In the genomic region with DNA sequence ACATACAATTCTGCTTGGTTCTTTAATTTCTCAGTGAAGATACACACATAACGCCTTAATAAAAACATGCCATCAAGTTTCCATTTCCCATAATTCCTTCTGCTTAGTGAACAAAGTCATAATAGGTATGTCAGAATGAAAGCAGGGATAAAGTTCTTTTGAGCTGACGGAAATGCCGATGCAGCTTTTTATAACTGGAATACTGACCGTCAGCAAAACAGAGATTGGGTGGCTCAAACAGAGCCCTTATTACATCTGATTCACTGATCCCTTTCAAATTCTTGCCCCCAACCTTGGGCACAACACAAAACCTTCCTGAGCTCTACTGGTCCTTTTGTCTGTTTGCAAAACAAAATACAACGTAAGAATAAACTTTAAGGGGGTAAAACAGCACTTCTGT, we compare ENCODE assay signal across 23 cellular contexts.
DNase-seq lines count a peak whose midpoint lies in the region; ATAC-seq and TF ChIP-seq lines count a peak whose summit lies in the region.
"Had no signal": no experiment of that assay in that cellular context is flagged by ENCODE, and none has a peak within 500 bp of the region (broad histone marks: within the 10 kb centered on the region; RNA-seq: fewer than 3 reads in every experiment).

No MANE protein-coding gene starts in this region.

- no peak overlapping the region for H4K91ac ChIP-seq in H9 (ENCODE audit: insufficient read length, low read depth, low read length)

- H2BK12ac ChIP-seq in H9 (ENCODE audit: insufficient read length, low read depth, low read length) = no peak overlapping the region

- intact Hi-C loops in left lung (cut with DNase I) = no loop called here

- H3K9me3 Mint-ChIP-seq in H9 = no peaks in the 10 kb centered on the region
- no peaks in the 10 kb centered on the region for H3K9me3 Mint-ChIP-seq in brain

- H3K27ac ChIP-seq in H9 (ENCODE audit: insufficient read length, low read depth, low read length) = no peak overlapping the region
- peak overlapping the region; percentile 92 for H3K27ac ChIP-seq in parathyroid adenoma
- no peak overlapping the region for H3K27ac ChIP-seq in left lung
- H3K27ac ChIP-seq: BLaER1 treated with 17β-estradiol and CSF1 and Interleukin-3, amounts not matched to agents 10 nM and 100 nM; colonic mucosa; RWPE1; vagina had no signal

- ATAC-seq in left lobe of liver = peak; percentile 87
- ATAC-seq in left lung = no peak
- ATAC-seq: activated CD4-positive, CD25-positive, alpha-beta regulatory T cell treated with anti-CD3 and anti-CD28 coated beads, Interleukin-2, amount 50 U/mL, for 24 hours; HCT116; natural killer cell had no signal

- H3K23me2 ChIP-seq in H9 (ENCODE audit: insufficient read length, low read depth, low read length, poor library complexity, severe bottlenecking) = no peaks in the 10 kb centered on the region

- H3K36me3 Mint-ChIP-seq in H9 (ENCODE audit: insufficient read depth in 1 of 3, low read depth in 3 of 3) = no peaks in the 10 kb centered on the region
- H3K36me3 Mint-ChIP-seq in brain = no peaks in the 10 kb centered on the region
- H3K36me3 Mint-ChIP-seq: immature natural killer cell, natural killer cell had no signal

- H3K36me3 ChIP-seq in parathyroid adenoma (ENCODE audit: control insufficient read depth, insufficient read depth, low read length) (no peaks in the 10 kb centered on the region), left lung (no peaks in the 10 kb centered on the region)
- H3K36me3 ChIP-seq: BLaER1 treated with 17β-estradiol and CSF1 and Interleukin-3, amounts not matched to agents 10 nM and 100 nM; colonic mucosa; heart left ventricle; vagina had no signal

- no peak overlapping the region for H3K56ac ChIP-seq in H9 (ENCODE audit: insufficient read length, low read depth, low read length)

- H3K27ac Mint-ChIP-seq in H9 (peak overlapping the region in 2 of 3 experiments; percentile 13 to 62; a peak in 2 of 7 replicates), brain (peak overlapping the region; percentile 8 to 94 (median 82))
- H3K27ac Mint-ChIP-seq: activated naive CD4-positive, alpha-beta T cell treated with anti-CD3 and anti-CD28 coated beads for 36 hours; activated T-cell treated with anti-CD3 and anti-CD28 coated beads, Interleukin-2, amount 50 U/mL, for 24 hours; immature natural killer cell; natural killer cell had no signal

- H4K5ac ChIP-seq in H9 (ENCODE audit: insufficient read length, low read depth, low read length) = no peak overlapping the region

- H3K4ac ChIP-seq in H9 (ENCODE audit: low read depth, low read length) = no peak overlapping the region

- H3K4me1 ChIP-seq in H9 (ENCODE audit: insufficient read depth, low read length) (peaks cover 4% of the 10 kb centered on the region; the same call in 1 of the 2 replicates), parathyroid adenoma (peaks cover 56% of the 10 kb centered on the region), left lung (no peaks in the 10 kb centered on the region)
- H3K4me1 ChIP-seq: colonic mucosa, vagina had no signal

- no peak overlapping the region for H2BK20ac ChIP-seq in H9 (ENCODE audit: low read depth, low read length, poor library complexity, severe bottlenecking)

- DNase-seq in H9 (no peak), left lobe of liver (ENCODE audit: low spot score) (no peak), hypothalamus (lab: John Stamatoyannopoulos, UW) (no peak), RKO (ENCODE audit: low spot score) (no peak), NCI-H2029 (lab: John Stamatoyannopoulos, UW) (no peak), left lung (no peak)
- DNase-seq: activated naive CD4-positive, alpha-beta T cell treated with anti-CD3 and anti-CD28 coated beads for 36 hours; activated T-cell treated with anti-CD3 and anti-CD28 coated beads, Interleukin-2, amount 50 U/mL, for 24 hours; aorta; colonic mucosa; heart left ventricle; immature natural killer cell; mesenchymal stem cell; natural killer cell; NCI-H1436; NCI-H2171 had no signal

- H3K27me3 Mint-ChIP-seq in H9 (ENCODE audit: low read depth) = no peaks in the 10 kb centered on the region
- no peaks in the 10 kb centered on the region for H3K27me3 Mint-ChIP-seq in brain
- H3K27me3 Mint-ChIP-seq: activated T-cell treated with anti-CD3 and anti-CD28 coated beads, Interleukin-2, amount 50 U/mL, for 24 hours had no signal

- no peak for TF ChIP-seq CTCF in H9 (conservative IDR thresholded peaks at IDR 0.05)
- no peak for TF ChIP-seq CTCF in brain (conservative IDR thresholded peaks at IDR 0.05)
- no peak for TF ChIP-seq CTCF in parathyroid adenoma (IDR thresholded peaks at IDR 0.05)
- no peak for TF ChIP-seq CTCF in left lung (IDR thresholded peaks at IDR 0.05)

- H3T11ph ChIP-seq in H9 (ENCODE audit: low read length) = no peak overlapping the region

- peaks cover 41 to 42% of the 10 kb centered on the region in 2 experiments for H3K4me1 Mint-ChIP-seq in H9
- H3K4me1 Mint-ChIP-seq in brain = peaks cover 98% of the 10 kb centered on the region
- H3K4me1 Mint-ChIP-seq: immature natural killer cell, natural killer cell had no signal

- H3K9ac ChIP-seq in H9 (ENCODE audit: extremely low read depth, insufficient read length, low read length) (no peak overlapping the region), parathyroid adenoma (no peak overlapping the region)
- H3K9ac ChIP-seq: BLaER1 treated with 17β-estradiol and CSF1 and Interleukin-3, amounts not matched to agents 10 nM and 100 nM had no signal

- H3K79me2 ChIP-seq in H9 (ENCODE audit: insufficient read depth, low read length) = no peaks in the 10 kb centered on the region; the same call in 1 of the 2 replicates
- H3K79me2 ChIP-seq in parathyroid adenoma = peaks cover 5% of the 10 kb centered on the region

- H2AK5ac ChIP-seq in H9 (ENCODE audit: insufficient read length, low read length) = no peak overlapping the region

- H3K23ac ChIP-seq in H9 (ENCODE audit: insufficient read length, low read depth, low read length) = no peak overlapping the region

- H4K8ac ChIP-seq in H9 (replicated peaks; ENCODE audit: insufficient read length, low read depth, low read length) = no peak overlapping the region

- H2AFZ ChIP-seq in H9 (ENCODE audit: low read length) (no peak overlapping the region), parathyroid adenoma (peak overlapping the region; percentile 39)

- H2BK120ac ChIP-seq in H9 (ENCODE audit: low read depth, low read length, poor library complexity, severe bottlenecking) = no peak overlapping the region

- WGBS in H9 (ENCODE audit: extremely low coverage, insufficient read length, low lambda C conversion rate) = no CpG with 5 or more reads among the region's 5 CpGs

- no peaks in the 10 kb centered on the region for H3K79me1 ChIP-seq in H9 (ENCODE audit: insufficient read depth, low read depth, low read length, poor library complexity, severe bottlenecking)

- no peak overlapping the region for H3K4me2 ChIP-seq in H9 (ENCODE audit: insufficient read depth, insufficient read length, low read length)
- H3K4me2 ChIP-seq in parathyroid adenoma (ENCODE audit: low read length) = peak overlapping the region; percentile 46
- H3K4me2 ChIP-seq: BLaER1 treated with 17β-estradiol and CSF1 and Interleukin-3, amounts not matched to agents 10 nM and 100 nM had no signal

- H3K4me3 ChIP-seq in parathyroid adenoma (ENCODE audit: low read depth, low read length) (peak overlapping the region; percentile 36), left lung (no peak overlapping the region)
- H3K4me3 ChIP-seq: BLaER1 treated with 17β-estradiol and CSF1 and Interleukin-3, amounts not matched to agents 10 nM and 100 nM; colonic mucosa; heart left ventricle; vagina had no signal

- H3K18ac ChIP-seq in H9 (ENCODE audit: insufficient read length, low read depth, low read length) = no peak overlapping the region

- no peaks in the 10 kb centered on the region for H4K20me1 ChIP-seq in H9 (ENCODE audit: control insufficient read depth, insufficient read depth, insufficient read length)
- H4K20me1 ChIP-seq: BLaER1 treated with 17β-estradiol and CSF1 and Interleukin-3, amounts not matched to agents 10 nM and 100 nM had no signal

- H3K9me3 ChIP-seq in H9 (ENCODE audit: control insufficient read depth, low read depth, low read length) (no peaks in the 10 kb centered on the region), parathyroid adenoma (ENCODE audit: control insufficient read depth, low read length) (no peaks in the 10 kb centered on the region), left lung (no peaks in the 10 kb centered on the region)
- H3K9me3 ChIP-seq: BLaER1 treated with 17β-estradiol and CSF1 and Interleukin-3, amounts not matched to agents 10 nM and 100 nM; colonic mucosa; heart left ventricle; vagina had no signal

- H2BK5ac ChIP-seq in H9 (ENCODE audit: insufficient read length, low read length) = no peak overlapping the region

- H3K27me3 ChIP-seq in H9 (ENCODE audit: insufficient read depth, low read length) (no peaks in the 10 kb centered on the region), parathyroid adenoma (ENCODE audit: control insufficient read depth, insufficient read depth, low read length) (no peaks in the 10 kb centered on the region), left lung (no peaks in the 10 kb centered on the region)
- H3K27me3 ChIP-seq: BLaER1 treated with 17β-estradiol and CSF1 and Interleukin-3, amounts not matched to agents 10 nM and 100 nM; colonic mucosa; heart left ventricle; vagina had no signal

- H3K4me3 Mint-ChIP-seq in H9 (no peak overlapping the region), brain (peak overlapping the region; percentile 56 to 83 (median 67))
- H3K4me3 Mint-ChIP-seq: activated naive CD4-positive, alpha-beta T cell treated with anti-CD3 and anti-CD28 coated beads for 36 hours; activated T-cell treated with anti-CD3 and anti-CD28 coated beads, Interleukin-2, amount 50 U/mL, for 24 hours; immature natural killer cell; natural killer cell had no signal

- H3K14ac ChIP-seq in H9 (ENCODE audit: insufficient read depth, low read length) = no peak overlapping the region

- no peak overlapping the region for H2BK15ac ChIP-seq in H9 (ENCODE audit: low read depth, low read length)

Comparison
In these comparisons a context has a peak if more than half of its experiments do, and no peak if none do; other contexts are left out.
1. H3K4me3 Mint-ChIP-seq: peak in brain (5 of 5); none in H9 (0 of 2).